9 cellular contexts compared by ENCODE assay signal in the genomic region with DNA sequence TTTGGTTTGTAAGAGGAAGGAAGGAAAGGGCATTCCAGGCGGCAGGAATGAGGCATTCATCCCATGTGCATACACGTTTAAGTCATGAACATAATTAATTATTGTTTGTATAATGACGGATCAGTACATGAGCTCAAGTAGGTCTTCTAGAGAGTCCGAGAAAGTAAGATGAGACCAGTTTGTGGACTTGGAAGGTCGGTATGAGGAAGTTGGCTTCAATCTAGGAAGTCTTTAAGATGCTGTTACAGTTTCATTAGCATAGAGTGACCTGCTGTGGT. TPM values are rescaled to one million over a fixed set of nuclear protein-coding genes. Genes with fewer than 3 reads are reported as not detected.
DNase-seq lines count a peak whose midpoint lies in the region; ATAC-seq lines count a peak whose summit lies in the region.
"Had no signal": no experiment of that assay in that cellular context is flagged by ENCODE, and none has a peak within 500 bp of the region (broad histone marks: within the 10 kb centered on the region; RNA-seq: fewer than 3 reads in every experiment).

No MANE protein-coding gene starts in this region.

- no peak overlapping the region for H4K8ac ChIP-seq in mesendoderm (ENCODE audit: low read depth, low read length)

- H3K18ac ChIP-seq in mesendoderm (ENCODE audit: low read length) = no peak overlapping the region

- DNase-seq in CD4-positive, alpha-beta memory T cell = no peak
- DNase-seq in mesendoderm (peak; percentile 21), SHP77 treated with DMSO at 0.1 percent for 48 hours (lab: John Stamatoyannopoulos, UW) (no peak), cerebellar nuclear complex (lab: John Stamatoyannopoulos, UW) (no peak)
- DNase-seq: effector memory CD8-positive, alpha-beta T cell had no signal

- H3K27me3 Mint-ChIP-seq in CD4-positive, alpha-beta memory T cell = no peaks in the 10 kb centered on the region
- H3K27me3 Mint-ChIP-seq in activated naive CD8-positive, alpha-beta T cell = no peaks in the 10 kb centered on the region
- H3K27me3 Mint-ChIP-seq: effector memory CD8-positive, alpha-beta T cell had no signal

- peaks cover 3% of the 10 kb centered on the region for H3K79me1 ChIP-seq in mesendoderm (ENCODE audit: low read length)

- H3K27ac ChIP-seq in CD4-positive, alpha-beta memory T cell (ENCODE audit: low read depth, low read length) = no peak overlapping the region
- H3K27ac ChIP-seq in HUES6 (ENCODE audit: low read depth, low read length) = no peak overlapping the region
- no peak overlapping the region for H3K27ac ChIP-seq in mesendoderm (ENCODE audit: low read depth, low read length)

- H3K36me3 Mint-ChIP-seq in CD4-positive, alpha-beta memory T cell = peaks cover 0 to 19% of the 10 kb centered on the region in 2 donors
- peaks cover 4% of the 10 kb centered on the region for H3K36me3 Mint-ChIP-seq in activated naive CD8-positive, alpha-beta T cell

- no peak overlapping the region for H2BK15ac ChIP-seq in mesendoderm (replicated peaks; ENCODE audit: low read depth)

- H3K4me2 ChIP-seq in mesendoderm (ENCODE audit: low read length) = peak overlapping the region; percentile 23

- H3K79me2 ChIP-seq in mesendoderm (ENCODE audit: control insufficient read depth, insufficient read depth, low read length) = peaks cover 71% of the 10 kb centered on the region

- no peaks in the 10 kb centered on the region for H3K9me3 ChIP-seq in CD4-positive, alpha-beta memory T cell (ENCODE audit: control insufficient read depth in 1 of 2, low read length in 2 of 2)
- no peaks in the 10 kb centered on the region; the same call in 1 of the 2 replicates for H3K9me3 ChIP-seq in HUES6 (ENCODE audit: control insufficient read depth, insufficient read depth, low read depth, low read length)

- H3K23ac ChIP-seq in mesendoderm (ENCODE audit: low read length) = no peak overlapping the region

- H3K4me3 ChIP-seq in CD4-positive, alpha-beta memory T cell (ENCODE audit: low read length in 2 of 2) = no peak overlapping the region
- peak overlapping the region; percentile 99 for H3K4me3 ChIP-seq in HUES6 (ENCODE audit: low read depth, low read length)
- no peak overlapping the region for H3K4me3 ChIP-seq in mesendoderm (ENCODE audit: low read length)

- POLR2A ChIA-PET in CD4-positive, alpha-beta memory T cell (lab: Charles Lee; ENCODE audit: partially characterized antibody) = no interaction called here

- ATAC-seq in HG02588 (IDR thresholded peaks at IDR 0.05; ENCODE audit: unreplicated experiment) (no peak), GM21786 (IDR thresholded peaks at IDR 0.05; ENCODE audit: unreplicated experiment) (no peak)
- ATAC-seq: effector memory CD8-positive, alpha-beta T cell had no signal

- H2AK5ac ChIP-seq in mesendoderm (ENCODE audit: low read length) = no peak overlapping the region

- no peak overlapping the region for H4K5ac ChIP-seq in mesendoderm (ENCODE audit: low read length)

- H2BK5ac ChIP-seq in mesendoderm (ENCODE audit: low read length) = no peak overlapping the region

- WGBS in mesendoderm (ENCODE audit: extremely low coverage, insufficient coverage, low lambda C conversion rate) = no CpG with 5 or more reads among the region's 5 CpGs

- CTCF ChIA-PET in CD4-positive, alpha-beta memory T cell (lab: Charles Lee; ENCODE audit: partially characterized antibody) = interaction anchor here (1.5 kb wide), 1 partner anchor 25 kb away, joined by 3 read pairs; no protein-coding TSS in a partner anchor

- H3K4me3 Mint-ChIP-seq in CD4-positive, alpha-beta memory T cell = peak overlapping the region; percentile 9 to 95 (median 90)
- peak overlapping the region; percentile 93 for H3K4me3 Mint-ChIP-seq in activated naive CD8-positive, alpha-beta T cell

- no peak overlapping the region for H3K9ac ChIP-seq in HUES6 (ENCODE audit: low read length)
- H3K9ac ChIP-seq in mesendoderm (ENCODE audit: low read length) = peak overlapping the region; percentile 39

- peak overlapping the region in 6 of 7 donors; percentile 39 to 100 (median 65) for H3K27ac Mint-ChIP-seq in CD4-positive, alpha-beta memory T cell
- peak overlapping the region; percentile 62 for H3K27ac Mint-ChIP-seq in activated naive CD8-positive, alpha-beta T cell

- intact Hi-C loops in CD4-positive, alpha-beta memory T cell (cut with micrococcal nuclease) = loop anchor here (5.0 kb wide), 1 partner anchor 95 kb away; no protein-coding TSS in a partner anchor

- no peaks in the 10 kb centered on the region for H3K36me3 ChIP-seq in CD4-positive, alpha-beta memory T cell (ENCODE audit: insufficient read depth, low read length)
- peaks cover 26% of the 10 kb centered on the region; the same call in 1 of the 2 replicates for H3K36me3 ChIP-seq in HUES6 (ENCODE audit: control insufficient read depth, insufficient read depth, low read length)
- H3K36me3 ChIP-seq in mesendoderm (ENCODE audit: control insufficient read depth, insufficient read depth, low read length) = peaks cover under 1% of the 10 kb centered on the region

- H3K4me1 Mint-ChIP-seq in CD4-positive, alpha-beta memory T cell = peaks cover 43 to 75% (median 53%) of the 10 kb centered on the region in 4 donors
- peaks cover 63% of the 10 kb centered on the region for H3K4me1 Mint-ChIP-seq in activated naive CD8-positive, alpha-beta T cell (ENCODE audit: low read depth)

- H3K4ac ChIP-seq in mesendoderm (ENCODE audit: low read depth, low read length) = no peak overlapping the region

- peaks cover 42% of the 10 kb centered on the region for H3K4me1 ChIP-seq in CD4-positive, alpha-beta memory T cell (ENCODE audit: insufficient read depth, low read length)
- H3K4me1 ChIP-seq in HUES6 (ENCODE audit: control insufficient read depth, insufficient read depth, low read length) (peaks cover 21% of the 10 kb centered on the region; the same call in 1 of the 2 replicates), mesendoderm (ENCODE audit: control insufficient read depth, low read depth, low read length) (peaks cover 3% of the 10 kb centered on the region)

- no peaks in the 10 kb centered on the region for H3K27me3 ChIP-seq in CD4-positive, alpha-beta memory T cell (ENCODE audit: insufficient read depth, low read length)
- H3K27me3 ChIP-seq in HUES6 (ENCODE audit: control insufficient read depth, insufficient read depth, low read length) (no peaks in the 10 kb centered on the region), mesendoderm (ENCODE audit: insufficient read depth, low read length, poor library complexity) (no peaks in the 10 kb centered on the region)

- H2BK120ac ChIP-seq in mesendoderm (ENCODE audit: low read depth, low read length) = no peak overlapping the region

- H3K9me3 Mint-ChIP-seq in CD4-positive, alpha-beta memory T cell = no peaks in the 10 kb centered on the region
- H3K9me3 Mint-ChIP-seq in activated naive CD8-positive, alpha-beta T cell (ENCODE audit: low read depth) = no peaks in the 10 kb centered on the region
- H3K9me3 Mint-ChIP-seq: effector memory CD8-positive, alpha-beta T cell had no signal

- no peak overlapping the region for H3K56ac ChIP-seq in mesendoderm (ENCODE audit: low read length)

RNA-seq across cellular contexts. Expression of a gene that starts 2.1 kb away (rescaled TPM):
- total RNA-seq in CD4-positive, alpha-beta memory T cell = 10 to 100 TPM; 12.8 to 13.2 TPM
- 1 to 10 TPM; 2.7 to 3.9 TPM for polyA plus RNA-seq in CD4-positive, alpha-beta memory T cell
- 27.4 TPM for polyA plus RNA-seq in mesendoderm (2013, experiment 1 of 2)
- 26.7 TPM for polyA plus RNA-seq in mesendoderm (2013, experiment 2 of 2)

RNA-seq across cellular contexts. Expression of a gene that starts 2.6 kb away (rescaled TPM):
- 10 to 100 TPM; 19.6 to 21.1 TPM for total RNA-seq in CD4-positive, alpha-beta memory T cell
- polyA plus RNA-seq in CD4-positive, alpha-beta memory T cell = 1 to 10 TPM; 3.4 to 7.6 TPM
- polyA plus RNA-seq in mesendoderm (2013, experiment 1 of 2) = 25.4 TPM
- polyA plus RNA-seq in mesendoderm (2013, experiment 2 of 2) = 24.9 TPM
